In genomic region chr5:30846171-30846570, GRCh38 we compare ENCODE assay signal across 16 cellular contexts.
A peak's percentile ranks its signal among the peaks of the same experiment; 100 is the strongest.
DNase-seq lines count a peak whose midpoint lies in the region; ATAC-seq and TF ChIP-seq lines count a peak whose summit lies in the region.
"Had no signal": no experiment of that assay in that cellular context is flagged by ENCODE, and none has a peak within 500 bp of the region (broad histone marks: within the 10 kb centered on the region; RNA-seq: fewer than 3 reads in every experiment).

No MANE protein-coding gene starts in this region.

- H4K5ac ChIP-seq in mesendoderm (ENCODE audit: low read length) = no peak overlapping the region

- H3K4me3 ChIP-seq in fibroblast of the aortic adventitia (ENCODE audit: low read depth, low read length) (no peak overlapping the region), mesendoderm (ENCODE audit: low read length) (no peak overlapping the region)
- H3K4me3 ChIP-seq: A549, GM23338 had no signal

- H3K27me3 ChIP-seq in mesendoderm (ENCODE audit: insufficient read depth, low read length, poor library complexity) = no peaks in the 10 kb centered on the region
- H3K27me3 ChIP-seq: BE2C had no signal

- H3K23ac ChIP-seq in mesendoderm (ENCODE audit: low read length) = no peak overlapping the region

- H3K56ac ChIP-seq in mesendoderm (ENCODE audit: low read length) = no peak overlapping the region

- no peak overlapping the region for H2AK5ac ChIP-seq in mesendoderm (ENCODE audit: low read length)

- no peak overlapping the region for H3K4ac ChIP-seq in mesendoderm (ENCODE audit: low read depth, low read length)

- H2BK5ac ChIP-seq in mesendoderm (ENCODE audit: low read length) = no peak overlapping the region

- no peak overlapping the region for H3K4me2 ChIP-seq in mesendoderm (ENCODE audit: low read length)
- H3K4me2 ChIP-seq: A549, GM23338 had no signal

- ATAC-seq in GM21717 (IDR thresholded peaks at IDR 0.05; ENCODE audit: unreplicated experiment) (no peak), GM21786 (IDR thresholded peaks at IDR 0.05; ENCODE audit: unreplicated experiment) (no peak)
- ATAC-seq: A549 had no signal

- no peaks in the 10 kb centered on the region for H3K79me2 ChIP-seq in mesendoderm (ENCODE audit: control insufficient read depth, insufficient read depth, low read length)

- H3K79me1 ChIP-seq in mesendoderm (ENCODE audit: low read length) = no peaks in the 10 kb centered on the region

- H3K27ac ChIP-seq in mesendoderm (ENCODE audit: low read depth, low read length) = no peak overlapping the region
- H3K27ac ChIP-seq: A549, C4-2B had no signal

- no peak overlapping the region for H3K18ac ChIP-seq in mesendoderm (ENCODE audit: low read length)

- DNase-seq in astrocyte of the hippocampus (ENCODE audit: low read depth, low spot score) = peak; percentile 18
- peak; percentile 4 for DNase-seq in fibroblast of the aortic adventitia (ENCODE audit: low read depth)
- DNase-seq in mesendoderm = peak; percentile 33
- no peak for DNase-seq in T-helper 9 cell
- DNase-seq: BE2C; CD4-positive, alpha-beta memory T cell; COR-L47; DMS153; DMS79 treated with DMSO at 0.1 percent for 48 hours; EL; H7 had no signal

- no peaks in the 10 kb centered on the region for H3K4me1 ChIP-seq in mesendoderm (ENCODE audit: control insufficient read depth, low read depth, low read length)
- H3K4me1 ChIP-seq: A549, BE2C had no signal

- no peak overlapping the region for H3K9ac ChIP-seq in mesendoderm (ENCODE audit: low read length)

- no peaks in the 10 kb centered on the region for H3K36me3 ChIP-seq in mesendoderm (ENCODE audit: control insufficient read depth, insufficient read depth, low read length)
- H3K36me3 ChIP-seq: BE2C had no signal

- no peak overlapping the region for H2BK120ac ChIP-seq in mesendoderm (ENCODE audit: low read depth, low read length)

- H2BK15ac ChIP-seq in mesendoderm (replicated peaks; ENCODE audit: low read depth) = no peak overlapping the region

- H4K8ac ChIP-seq in mesendoderm (ENCODE audit: low read depth, low read length) = no peak overlapping the region

- TF ChIP-seq CTCF in fibroblast of the aortic adventitia (IDR thresholded peaks at IDR 0.05; ENCODE audit: insufficient read depth, low read length) = no peak
